ENCODE assay signal across 14 cellular contexts in genomic region chr15:31453558-31454318, GRCh38.
"Had no signal": no experiment of that assay in that cellular context is flagged by ENCODE, and none has a peak within 500 bp of the region (broad histone marks: within the 10 kb centered on the region; RNA-seq: fewer than 3 reads in every experiment).

No MANE protein-coding gene starts in this region.

- H3K9me3 ChIP-seq: mucosa of descending colon, tibial artery had no signal

- ATAC-seq: activated CD8-positive, alpha-beta T cell treated with anti-CD3 and anti-CD28 coated beads for 36 hours; esophagus mucosa; left colon; mucosa of descending colon; naive thymus-derived CD4-positive, alpha-beta T cell; right cardiac atrium had no signal

- H3K27ac Mint-ChIP-seq: activated CD8-positive, alpha-beta T cell treated with anti-CD3 and anti-CD28 coated beads for 36 hours had no signal

- H3K36me3 ChIP-seq: cardiac muscle cell, tibial artery had no signal

- H3K27me3 ChIP-seq: cardiac muscle cell, tibial artery had no signal

- DNase-seq: activated CD4-positive, alpha-beta T cell treated with anti-CD3 and anti-CD28 coated beads for 48 hours; activated CD8-positive, alpha-beta T cell treated with anti-CD3 and anti-CD28 coated beads for 36 hours; activated naive CD4-positive, alpha-beta T cell; mammary epithelial cell; mucosa of descending colon; naive thymus-derived CD4-positive, alpha-beta T cell; posterior cingulate gyrus; right cardiac atrium; small intestine; T-helper 2 cell had no signal

- H3K27ac ChIP-seq: cardiac muscle cell, tibial artery had no signal

- H3K4me3 ChIP-seq: cardiac muscle cell, mucosa of descending colon, tibial artery had no signal

- H3K4me3 Mint-ChIP-seq: activated CD8-positive, alpha-beta T cell treated with anti-CD3 and anti-CD28 coated beads for 36 hours; naive thymus-derived CD4-positive, alpha-beta T cell had no signal

- H3K27me3 Mint-ChIP-seq: activated CD8-positive, alpha-beta T cell treated with anti-CD3 and anti-CD28 coated beads for 36 hours; naive thymus-derived CD4-positive, alpha-beta T cell had no signal
